Comparison of ENCODE assay signal across 35 cellular contexts in genomic region chr13:27101289-27101688, GRCh38.
DNase-seq lines count a peak whose midpoint lies in the region; ATAC-seq, FAIRE-seq and TF ChIP-seq lines count a peak whose summit lies in the region.
"Had no signal": no experiment of that assay in that cellular context is flagged by ENCODE, and none has a peak within 500 bp of the region (broad histone marks: within the 10 kb centered on the region; RNA-seq: fewer than 3 reads in every experiment).

No MANE protein-coding gene starts in this region.

- no peak for ATAC-seq in HepG2
- ATAC-seq in right lobe of liver, result no peak
- ATAC-seq in K562, result no peak
- ATAC-seq: A549; CD8-positive, alpha-beta T cell had no signal

- no peaks in the 10 kb centered on the region for H3K79me2 ChIP-seq in HepG2 (ENCODE audit: insufficient read depth, low read length)
- H3K79me2 ChIP-seq in K562 (ENCODE audit: control insufficient read depth, insufficient read depth, low read length), result no peaks in the 10 kb centered on the region

- TF ChIP-seq EP300 in HepG2 (IDR thresholded peaks at IDR 0.05; ENCODE audit: low read depth in 2 of 2, low read length in 2 of 2) (no peak), HepG2 (CRISPR knock-in tag; IDR thresholded peaks at IDR 0.05; ENCODE audit: borderline replicate concordance) (no peak), K562 (IDR thresholded peaks at IDR 0.05; ENCODE audit: low read length) (no peak)

- no peak overlapping the region for H3K27ac Mint-ChIP-seq in T-helper 2 cell treated with Interferon-gamma antibody and Interleukin-4, amounts not matched to agents 5 μg/mL and 100 μg/mL, for 36 hours
- H3K27ac Mint-ChIP-seq: B cell; CD14-positive monocyte; CD4-positive, alpha-beta memory T cell; CD4-positive, alpha-beta T cell; CD8-positive, alpha-beta memory T cell; CD8-positive, alpha-beta T cell had no signal

- intact Hi-C loops in HepG2 (cut with micrococcal nuclease; ENCODE audit: unreplicated experiment) (no loop called here), right lobe of liver (cut with DNase I) (no loop called here), K562 (cut with micrococcal nuclease) (no loop called here)

- H3K9me3 ChIP-seq in HepG2 (ENCODE audit: low read length) (no peaks in the 10 kb centered on the region), right lobe of liver (no peaks in the 10 kb centered on the region), K562 (replicated peaks; ENCODE audit: control insufficient read depth, insufficient read depth, low read depth, low read length) (no peaks in the 10 kb centered on the region; the same call in 1 of the 2 replicates)
- H3K9me3 ChIP-seq: A549; BE2C; BLaER1; BLaER1 treated with 17β-estradiol and CSF1 and Interleukin-3, amounts not matched to agents 10 nM and 100 nM; Caco-2 had no signal

- H3K4me1 ChIP-seq in HepG2 (ENCODE audit: insufficient read depth, low read length) (no peaks in the 10 kb centered on the region), right lobe of liver (no peaks in the 10 kb centered on the region), K562 (replicated peaks in 1 of 2; ENCODE audit: control insufficient read depth in 2 of 2, insufficient read depth in 2 of 2, low read length in 2 of 2) (no peaks in the 10 kb centered on the region; a peak in 2 of 5 replicates)
- H3K4me1 ChIP-seq: A549, BLaER1, Caco-2 had no signal

- no peak overlapping the region for H3K9ac ChIP-seq in HepG2 (ENCODE audit: insufficient read depth, low read depth, low read length)
- H3K9ac ChIP-seq in K562 (ENCODE audit: insufficient read depth in 1 of 2, low read depth in 2 of 2, low read length in 2 of 2), result no peak overlapping the region
- H3K9ac ChIP-seq: BLaER1; BLaER1 treated with 17β-estradiol and CSF1 and Interleukin-3, amounts not matched to agents 10 nM and 100 nM had no signal

- no peaks in the 10 kb centered on the region for H3K27me3 Mint-ChIP-seq in T-helper 2 cell treated with Interferon-gamma antibody and Interleukin-4, amounts not matched to agents 5 μg/mL and 100 μg/mL, for 36 hours (ENCODE audit: low read depth)
- H3K27me3 Mint-ChIP-seq: B cell; CD4-positive, alpha-beta memory T cell; CD4-positive, alpha-beta T cell; CD4-positive, CD25-positive, alpha-beta regulatory T cell; CD8-positive, alpha-beta memory T cell had no signal

- no peak overlapping the region for H3K4me2 ChIP-seq in HepG2 (ENCODE audit: low read depth, low read length)
- H3K4me2 ChIP-seq in K562 (ENCODE audit: insufficient read depth, low read length), result no peak overlapping the region
- H3K4me2 ChIP-seq: A549; BLaER1; BLaER1 treated with 17β-estradiol and CSF1 and Interleukin-3, amounts not matched to agents 10 nM and 100 nM had no signal

- no peaks in the 10 kb centered on the region for H3K9me3 Mint-ChIP-seq in T-helper 2 cell treated with Interferon-gamma antibody and Interleukin-4, amounts not matched to agents 5 μg/mL and 100 μg/mL, for 36 hours
- H3K9me3 Mint-ChIP-seq: CD14-positive monocyte; CD4-positive, alpha-beta T cell; CD8-positive, alpha-beta memory T cell; CD8-positive, alpha-beta T cell had no signal

- CTCF ChIA-PET in HepG2 (lab: Yijun Ruan, JAX; ENCODE audit: low intra/inter-chr PET ratio, low total read pairs) (no interaction called here), K562 (lab: Yijun Ruan, JAX; ENCODE audit: low intra/inter-chr PET ratio) (no interaction called here)

- TF ChIP-seq CTCF in HepG2 (CRISPR knock-in tag; IDR thresholded peaks at IDR 0.05) (no peak), right lobe of liver (IDR thresholded peaks at IDR 0.05) (no peak), K562 (IDR thresholded peaks at IDR 0.05 in 2 of 3, conservative IDR thresholded peaks at IDR 0.05 in 1 of 3; ENCODE audit: insufficient read depth in 2 of 3, low read depth in 1 of 3, low read length in 3 of 3) (no peak)

- no peak overlapping the region for H2AFZ ChIP-seq in HepG2 (ENCODE audit: low read length)
- no peak overlapping the region for H2AFZ ChIP-seq in K562 (ENCODE audit: low read depth, low read length)

- TF ChIP-seq RAD21 in HepG2 (CRISPR knock-in tag; IDR thresholded peaks at IDR 0.05) (no peak), K562 (CRISPR knock-in tag; conservative IDR thresholded peaks at IDR 0.05 in 1 of 2, IDR thresholded peaks at IDR 0.05 in 1 of 2) (no peak)

- peaks cover 8% of the 10 kb centered on the region for H3K4me1 Mint-ChIP-seq in T-helper 2 cell treated with Interferon-gamma antibody and Interleukin-4, amounts not matched to agents 5 μg/mL and 100 μg/mL, for 36 hours (ENCODE audit: low read depth)

- no peaks in the 10 kb centered on the region for H4K20me1 ChIP-seq in HepG2 (ENCODE audit: insufficient read depth, low read length)
- no peaks in the 10 kb centered on the region for H4K20me1 ChIP-seq in K562 (replicated peaks; ENCODE audit: control insufficient read depth, insufficient read depth, low read length)
- H4K20me1 ChIP-seq: BLaER1 had no signal

- no peak overlapping the region for H3K27ac ChIP-seq in HepG2 (ENCODE audit: extremely low read length, insufficient read depth, low read length)
- no peak overlapping the region for H3K27ac ChIP-seq in right lobe of liver
- no peak overlapping the region for H3K27ac ChIP-seq in K562 (ENCODE audit: extremely low read depth, low read depth, low read length)
- H3K27ac ChIP-seq: 22Rv1; A549; BLaER1; BLaER1 treated with 17β-estradiol and CSF1 and Interleukin-3, amounts not matched to agents 10 nM and 100 nM; C4-2B had no signal

- 97% methylated on average over 1 of the region's 1 CpG for WGBS in HepG2 (ENCODE audit: low lambda C conversion rate)
- 89% methylated on average over 1 of the region's 1 CpG for WGBS in right lobe of liver (ENCODE audit: insufficient coverage, low coverage, low lambda C conversion rate, missing lambda C conversion rate)
- 100% methylated on average over 1 of the region's 1 CpG for WGBS in K562 (ENCODE audit: insufficient coverage, low coverage, missing lambda C conversion rate)

- H3K36me3 Mint-ChIP-seq in T-helper 2 cell treated with Interferon-gamma antibody and Interleukin-4, amounts not matched to agents 5 μg/mL and 100 μg/mL, for 36 hours (ENCODE audit: low read depth), result peaks cover 18% of the 10 kb centered on the region

- BruUV-seq in HepG2 (replicated peaks; lab: Mats Ljungman, UMichigan), result no TSS peak
- BruUV-seq in K562 (replicated peaks; lab: Mats Ljungman, UMichigan), result no TSS peak

- DNase-seq in HepG2 (ENCODE audit: low spot score) (no peak), right lobe of liver (no peak), K562 (ENCODE audit: extremely low read depth in 1 of 4, low spot score in 3 of 4) (no peak)
- DNase-seq in activated naive CD4-positive, alpha-beta T cell (lab: John Stamatoyannopoulos, UW), result no peak
- no peak for DNase-seq in T-helper 2 cell treated with Interferon-gamma antibody and Interleukin-4, amounts not matched to agents 5 μg/mL and 100 μg/mL, for 36 hours (ENCODE audit: low spot score)
- DNase-seq: 8988T; ACHN; AML-193; BE2C; C1 segment of cervical spinal cord; Caco-2; Calu3; CD4-positive, alpha-beta memory T cell; CD4-positive, alpha-beta T cell; CD4-positive, CD25-positive, alpha-beta regulatory T cell; CD8-positive, alpha-beta memory T cell; CD8-positive, alpha-beta T cell; COR-L47; DMS 273 treated with DMSO at 0.1 percent for 48 hours; DMS153; DMS53; DMS79; DMS79 treated with DMSO at 0.1 percent for 48 hours; DND-41; EL had no signal

- H3K27me3 ChIP-seq in HepG2 (ENCODE audit: control insufficient read depth in 1 of 2, insufficient read depth in 2 of 2, low read length in 2 of 2) (no peaks in the 10 kb centered on the region), right lobe of liver (no peaks in the 10 kb centered on the region), K562 (ENCODE audit: control insufficient read depth in 2 of 2, insufficient read depth in 2 of 2, low read length in 2 of 2) (no peaks in the 10 kb centered on the region)
- H3K27me3 ChIP-seq: BE2C; BLaER1; BLaER1 treated with 17β-estradiol and CSF1 and Interleukin-3, amounts not matched to agents 10 nM and 100 nM had no signal

- POLR2A ChIA-PET in HepG2 (lab: Yijun Ruan, JAX), result no interaction called here
- POLR2A ChIA-PET in K562 (lab: Yijun Ruan, JAX), result no interaction called here

- H3K36me3 ChIP-seq in HepG2 (replicated peaks in 1 of 2; ENCODE audit: control insufficient read depth in 1 of 2, insufficient read depth in 2 of 2, low read length in 2 of 2) (peaks cover 8 to 10% of the 10 kb centered on the region in 2 experiments; a peak in 2 of 5 replicates), right lobe of liver (peaks cover 0 to 3% (median 0%) of the 10 kb centered on the region in 4 donors), K562 (ENCODE audit: control insufficient read depth, insufficient read depth, low read length) (peaks cover 25% of the 10 kb centered on the region; the same call in 2 of the 3 replicates)

- no peak for TF ChIP-seq POLR2A in HepG2 (IDR thresholded peaks at IDR 0.05; ENCODE audit: insufficient read depth in 1 of 2, low read depth in 2 of 2, low read length in 2 of 2)
- TF ChIP-seq POLR2A in right lobe of liver (IDR thresholded peaks at IDR 0.05), result no peak
- no peak for TF ChIP-seq POLR2A in K562 (conservative IDR thresholded peaks at IDR 0.05)

- no peak overlapping the region for H3K4me3 Mint-ChIP-seq in T-helper 2 cell treated with Interferon-gamma antibody and Interleukin-4, amounts not matched to agents 5 μg/mL and 100 μg/mL, for 36 hours
- H3K4me3 Mint-ChIP-seq: B cell; CD14-positive monocyte; CD4-positive, alpha-beta memory T cell; CD4-positive, alpha-beta T cell; CD4-positive, CD25-positive, alpha-beta regulatory T cell; CD8-positive, alpha-beta memory T cell; CD8-positive, alpha-beta T cell had no signal

- in situ Hi-C loops in HepG2 (cut with HindIII; ENCODE audit: extremely low pct_ligation_motif_present, low pct_unique_long_range_greater_than_20kb) (no loop called here), K562 (cut with MboI) (no loop called here)

- H3K9me1 ChIP-seq in K562 (ENCODE audit: control insufficient read depth, insufficient read depth, low read length), result no peaks in the 10 kb centered on the region

- H3K4me3 ChIP-seq in HepG2 (replicated peaks in 1 of 3; ENCODE audit: insufficient read depth in 1 of 3, low read depth in 2 of 3, low read length in 3 of 3), result no peak overlapping the region
- no peak overlapping the region for H3K4me3 ChIP-seq in right lobe of liver
- H3K4me3 ChIP-seq in K562, result no peak overlapping the region
- H3K4me3 ChIP-seq: A549; BLaER1; BLaER1 treated with 17β-estradiol and CSF1 and Interleukin-3, amounts not matched to agents 10 nM and 100 nM had no signal

- no peak for FAIRE-seq in HepG2 (lab: Jason Lieb, UNC)
- no peak for FAIRE-seq in K562 (lab: Jason Lieb, UNC)
- FAIRE-seq in colon (lab: Jason Lieb, UNC), result peak; percentile 24
- FAIRE-seq: A204.1, A549, D721Med had no signal

TF ChIP-seq in HepG2, 621 proteins besides CTCF, POLR2A, EP300 and RAD21:
- no peak for TF ChIP-seq HNRNPUL1 (IDR thresholded peaks at IDR 0.05; ENCODE audit: low read depth, low read length)
- peak; percentile 55; the same call in 1 of the 2 replicates for TF ChIP-seq ZKSCAN1 (IDR thresholded peaks at IDR 0.05; ENCODE audit: low read length)
TF ChIP-seq in HepG2: peak in this region for 1.

TF ChIP-seq in K562, 482 proteins besides CTCF, POLR2A, EP300 and RAD21 (continues in another document):
- TF ChIP-seq BACH1 (tag; IDR thresholded peaks at IDR 0.05), result no peak
- peak; percentile 88 for TF ChIP-seq ZKSCAN1 (IDR thresholded peaks at IDR 0.05; ENCODE audit: low read depth, low read length)

Comparison
In these comparisons a context has a peak if more than half of its experiments do, and no peak if none do; other contexts are left out.
1. Of the 241 proteins assayed by ChIP-seq in both HepG2 and K562: peak only in HepG2: none; only in K562: none; in both: ZKSCAN1; in neither: 240.